ENCODE assay signal across 28 cellular contexts in the genomic region with DNA sequence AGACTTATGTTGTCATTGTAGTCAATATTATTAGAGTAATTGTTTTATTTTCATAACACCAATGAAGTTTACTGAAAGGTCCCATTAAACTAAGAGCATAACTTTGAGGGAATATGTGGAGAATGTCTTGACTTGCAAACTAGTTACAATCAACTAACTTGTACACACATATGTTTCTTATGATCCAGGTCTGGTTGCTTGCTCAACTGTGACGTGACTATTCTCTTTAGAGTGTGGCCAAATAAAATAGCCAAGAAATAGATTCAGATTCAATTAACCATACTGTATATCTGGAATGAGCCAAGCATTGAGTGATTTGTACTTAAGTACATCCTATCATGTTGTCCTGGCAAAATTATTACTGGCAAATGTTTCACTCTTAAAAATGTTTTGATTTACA.
"Had no signal": no experiment of that assay in that cellular context is flagged by ENCODE, and none has a peak within 500 bp of the region (broad histone marks: within the 10 kb centered on the region; RNA-seq: fewer than 3 reads in every experiment).

No MANE protein-coding gene starts in this region.

- H3K27me3 Mint-ChIP-seq: activated B cell treated with CpG ODN at 0.5 μM for 24 hours; activated CD4-positive, alpha-beta T cell treated with anti-CD3 and anti-CD28 coated beads, Interleukin-2, amount 10 ng/mL, durations not matched to agents 24 days and 14 days; activated CD8-positive, alpha-beta memory T cell treated with anti-CD3 and anti-CD28 coated beads, Interleukin-2, amount 10 ng/mL, durations not matched to agents 7 days and 5 days; activated naive CD8-positive, alpha-beta T cell; activated T-cell treated with anti-CD3 and anti-CD28 coated beads, Interleukin-2, amount 50 U/mL, for 24 hours; T-cell had no signal

- ATAC-seq: activated CD8-positive, alpha-beta memory T cell treated with anti-CD3 and anti-CD28 coated beads, Interleukin-2, amount 10 ng/mL, durations not matched to agents 7 days and 5 days; Panc1; Right ventricle myocardium inferior; T-cell had no signal

- H3K4me3 ChIP-seq: MG63, SK-N-MC had no signal

- H3K27ac Mint-ChIP-seq: activated B cell treated with CpG ODN at 0.5 μM for 24 hours; activated CD4-positive, alpha-beta T cell treated with anti-CD3 and anti-CD28 coated beads, Interleukin-2, amount 10 ng/mL, durations not matched to agents 24 days and 14 days; activated CD8-positive, alpha-beta memory T cell treated with anti-CD3 and anti-CD28 coated beads, Interleukin-2, amount 10 ng/mL, durations not matched to agents 7 days and 5 days; activated naive CD8-positive, alpha-beta T cell; activated T-cell treated with anti-CD3 and anti-CD28 coated beads, Interleukin-2, amount 50 U/mL, for 24 hours; activated T-helper 1 cell treated with anti-CD3 and anti-CD28 coated beads, Interleukin-12 subunit alpha, Interleukin-12 subunit beta, Interleukin-2, Interleukin-4 antibody, amounts not matched to agents 30 ng/mL and 10 ng/mL and 1 ng/mL, durations not matched to agents 14 hours and 24 hours and 36 hours; T-cell had no signal

- H3K4me1 Mint-ChIP-seq: activated CD4-positive, alpha-beta T cell treated with anti-CD3 and anti-CD28 coated beads, Interleukin-2, amount 10 ng/mL, durations not matched to agents 24 days and 14 days; activated CD8-positive, alpha-beta memory T cell treated with anti-CD3 and anti-CD28 coated beads, Interleukin-2, amount 10 ng/mL, durations not matched to agents 7 days and 5 days had no signal

- H3K4me3 Mint-ChIP-seq: activated B cell treated with CpG ODN at 0.5 μM for 24 hours; activated CD4-positive, alpha-beta T cell treated with anti-CD3 and anti-CD28 coated beads, Interleukin-2, amount 10 ng/mL, durations not matched to agents 24 days and 14 days; activated CD8-positive, alpha-beta memory T cell treated with anti-CD3 and anti-CD28 coated beads, Interleukin-2, amount 10 ng/mL, durations not matched to agents 7 days and 5 days; activated naive CD8-positive, alpha-beta T cell; activated T-cell treated with anti-CD3 and anti-CD28 coated beads, Interleukin-2, amount 50 U/mL, for 24 hours; activated T-helper 1 cell treated with anti-CD3 and anti-CD28 coated beads, Interleukin-12 subunit alpha, Interleukin-12 subunit beta, Interleukin-2, Interleukin-4 antibody, amounts not matched to agents 30 ng/mL and 10 ng/mL and 1 ng/mL, durations not matched to agents 14 hours and 24 hours and 36 hours; T-cell had no signal

- DNase-seq: activated B cell treated with CpG ODN at 0.5 μM for 24 hours; activated CD4-positive, alpha-beta T cell treated with anti-CD3 and anti-CD28 coated beads for 1 hour; activated CD4-positive, alpha-beta T cell treated with anti-CD3 and anti-CD28 coated beads, Interleukin-2, amount 10 ng/mL, durations not matched to agents 24 days and 14 days; activated CD4-positive, alpha-beta T cell treated with anti-CD3 and anti-CD28 coated beads, Interleukin-2, amount 50 U/mL, for 48 hours; activated CD8-positive, alpha-beta memory T cell treated with anti-CD3 and anti-CD28 coated beads, Interleukin-2, amount 10 ng/mL, durations not matched to agents 7 days and 5 days; activated effector memory CD4-positive, alpha-beta T cell treated with Interleukin-2 at 50 U/mL for 16 hours; activated naive CD4-positive, alpha-beta T cell; activated T-cell treated with anti-CD3 and anti-CD28 coated beads, Interleukin-2, amount 50 U/mL, for 24 hours; MG63; MV-4-11; NCI-H1092 treated with DMSO at 0.1 percent for 48 hours; NCI-H1417 treated with DMSO at 0.1 percent for 48 hours; NCI-H1694; NCI-H2029; NCI-H345; NCI-H510A; NCI-H526 treated with DMSO at 0.1 percent for 48 hours; NCI-H82; OCI-M1; RPMI8226; T-cell; T-helper 2 cell; T1000 had no signal

- H3K9me3 Mint-ChIP-seq: activated T-helper 1 cell treated with anti-CD3 and anti-CD28 coated beads, Interleukin-12 subunit alpha, Interleukin-12 subunit beta, Interleukin-2, Interleukin-4 antibody, amounts not matched to agents 30 ng/mL and 10 ng/mL and 1 ng/mL, durations not matched to agents 14 hours and 24 hours and 36 hours; T-cell had no signal
